ENCODE assay signal across 21 cellular contexts in the genomic region with DNA sequence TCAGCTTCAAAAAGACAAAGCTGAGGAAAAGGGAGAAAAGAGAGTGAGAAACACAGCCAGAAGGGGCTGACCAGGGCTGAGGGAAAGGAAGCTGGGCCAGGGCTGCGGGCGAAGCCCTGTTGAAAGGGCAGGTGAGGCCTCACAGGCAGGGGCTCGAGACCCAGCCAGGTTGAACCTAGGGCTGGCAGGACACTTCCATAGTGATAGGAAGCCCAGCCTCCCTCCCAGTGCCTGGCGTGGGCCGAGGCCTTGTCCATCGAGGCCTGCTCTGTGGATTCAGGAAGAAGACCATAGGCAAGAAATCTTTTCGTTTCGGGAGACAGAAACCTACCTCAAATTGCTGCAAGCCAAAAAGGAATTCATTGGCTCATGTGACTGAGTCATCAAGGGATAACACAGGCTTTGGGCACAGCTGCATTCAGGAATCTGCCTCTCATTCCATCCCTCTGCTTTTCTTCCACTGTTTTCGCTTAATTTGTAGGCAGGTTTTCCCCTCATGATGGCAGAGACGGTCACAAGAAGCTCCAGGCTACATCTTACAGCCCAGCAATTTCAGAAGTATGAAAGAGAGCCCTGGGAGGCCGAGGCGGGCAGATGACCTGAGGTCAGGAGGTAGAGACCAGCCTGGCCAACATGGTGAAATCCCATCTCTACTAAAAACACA.
"Had no signal": no experiment of that assay in that cellular context is flagged by ENCODE, and none has a peak within 500 bp of the region (broad histone marks: within the 10 kb centered on the region; RNA-seq: fewer than 3 reads in every experiment).

No MANE protein-coding gene starts in this region.

- H3K4me1 Mint-ChIP-seq: naive thymus-derived CD8-positive, alpha-beta T cell; stimulated activated naive CD8-positive, alpha-beta T cell treated with anti-CD3 and anti-CD28 coated beads, Interleukin-15, amount 100 ng/mL, for 72 hours had no signal

- H3K36me3 ChIP-seq: gastrocnemius medialis, lower lobe of right lung, neutrophil, suprapubic skin, transverse colon had no signal

- H3K27ac ChIP-seq: dorsolateral prefrontal cortex, gastrocnemius medialis, lower lobe of right lung, neutrophil, parathyroid adenoma, suprapubic skin, transverse colon had no signal

- H3K27me3 ChIP-seq: dorsolateral prefrontal cortex, gastrocnemius medialis, neutrophil had no signal

- H3K4me3 Mint-ChIP-seq: naive thymus-derived CD8-positive, alpha-beta T cell; nephron progenitor cell; stimulated activated naive CD8-positive, alpha-beta T cell treated with anti-CD3 and anti-CD28 coated beads, Interleukin-15, amount 100 ng/mL, for 72 hours had no signal

- H3K36me3 Mint-ChIP-seq: naive thymus-derived CD8-positive, alpha-beta T cell had no signal

- H2AFZ ChIP-seq: parathyroid adenoma had no signal

- H3K4me3 ChIP-seq: dorsolateral prefrontal cortex, gastrocnemius medialis, lower lobe of right lung, smooth muscle cell, suprapubic skin, transverse colon had no signal

- H3K4me1 ChIP-seq: gastrocnemius medialis, lower lobe of right lung, parathyroid adenoma, suprapubic skin, transverse colon had no signal

- ATAC-seq: gastrocnemius medialis; left ventricle myocardium superior; lower lobe of right lung; naive thymus-derived CD8-positive, alpha-beta T cell; sciatic nerve; stimulated activated naive CD8-positive, alpha-beta T cell treated with anti-CD3 and anti-CD28 coated beads, Interleukin-15, amount 100 ng/mL, for 72 hours had no signal

- H3K27ac Mint-ChIP-seq: naive thymus-derived CD8-positive, alpha-beta T cell; nephron progenitor cell; progenitor cell of endocrine pancreas; stimulated activated naive CD8-positive, alpha-beta T cell treated with anti-CD3 and anti-CD28 coated beads, Interleukin-15, amount 100 ng/mL, for 72 hours had no signal

- H3K9me3 Mint-ChIP-seq: stimulated activated naive CD8-positive, alpha-beta T cell treated with anti-CD3 and anti-CD28 coated beads, Interleukin-15, amount 100 ng/mL, for 72 hours had no signal

- H3K4me2 ChIP-seq: smooth muscle cell had no signal

- H3K9me3 ChIP-seq: gastrocnemius medialis, lower lobe of right lung, neutrophil, suprapubic skin, transverse colon had no signal

- DNase-seq: dorsolateral prefrontal cortex; effector CD4-positive, alpha-beta T cell; foreskin fibroblast; gastrocnemius medialis; left ventricle myocardium superior; lower lobe of right lung; naive thymus-derived CD8-positive, alpha-beta T cell; nephron progenitor cell; stimulated activated CD4-positive, alpha-beta T cell treated with anti-CD3 and anti-CD28 coated beads, Interleukin-12 subunit alpha, Interleukin-12 subunit beta, amount 100 ng/mL, for 4 hours; stimulated activated CD4-positive, alpha-beta T cell treated with anti-CD3 and anti-CD28 coated beads, Interleukin-1b, Interleukin-23, amount 100 ng/mL, for 48 hours; stimulated activated CD4-positive, alpha-beta T cell treated with anti-CD3 and anti-CD28 coated beads, Interleukin-4, amount 100 ng/mL, for 1 hour; stimulated activated CD8-positive, alpha-beta memory T cell treated with anti-CD3 and anti-CD28 coated beads, Interleukin-4, amount 100 ng/mL, for 48 hours; stimulated activated naive CD4-positive, alpha-beta T cell; stimulated activated naive CD8-positive, alpha-beta T cell treated with anti-CD3 and anti-CD28 coated beads, Interleukin-15, amount 100 ng/mL, for 72 hours; transverse colon had no signal

- H3K79me2 ChIP-seq: parathyroid adenoma had no signal
